In genomic region chr2:208915401-208915800, GRCh38 we compare ENCODE assay signal across 28 cellular contexts.
"Had no signal": no experiment of that assay in that cellular context is flagged by ENCODE, and none has a peak within 500 bp of the region (broad histone marks: within the 10 kb centered on the region; RNA-seq: fewer than 3 reads in every experiment).

No MANE protein-coding gene starts in this region.

- H3K36me3 Mint-ChIP-seq: stimulated activated effector memory CD8-positive, alpha-beta T cell treated with anti-CD3 and anti-CD28 coated beads, Interleukin-12 subunit alpha, Interleukin-12 subunit beta, amount 100 ng/mL, for 72 hours; stimulated activated memory B cell treated with anti-CD40 and anti-IgM and Interleukin-4, amounts not matched to agents 10 μg/mL and 1 μg/mL and 100 μg/mL, for 72 hours; stimulated activated naive B cell treated with anti-CD40 and anti-IgM and Interleukin-4, amounts not matched to agents 10 μg/mL and 1 μg/mL and 100 μg/mL, for 72 hours; type B pancreatic cell had no signal

- H3K27ac Mint-ChIP-seq: stimulated activated effector memory CD8-positive, alpha-beta T cell treated with anti-CD3 and anti-CD28 coated beads, Interleukin-12 subunit alpha, Interleukin-12 subunit beta, amount 100 ng/mL, for 72 hours; stimulated activated memory B cell treated with anti-CD40 and anti-IgM and Interleukin-4, amounts not matched to agents 10 μg/mL and 1 μg/mL and 100 μg/mL, for 72 hours; stimulated activated naive B cell treated with anti-CD40 and anti-IgM and Interleukin-4, amounts not matched to agents 10 μg/mL and 1 μg/mL and 100 μg/mL, for 72 hours; stimulated activated naive CD8-positive, alpha-beta T cell treated with anti-CD3 and anti-CD28 coated beads, Interleukin-15, amount 100 ng/mL, for 72 hours; stimulated activated naive CD8-positive, alpha-beta T cell treated with anti-CD3 and anti-CD28 coated beads, Interleukin-15, Interleukin-2, amounts not matched to agents 100 ng/mL and 50 ng/mL, for 24 hours; type B pancreatic cell had no signal

- H3K4me3 ChIP-seq: stomach, suprapubic skin, testis, thoracic aorta, thyroid gland, tibial artery, tibial nerve, transverse colon, upper lobe of left lung, upper lobe of right lung, uterus, vagina had no signal

- H3K27me3 Mint-ChIP-seq: stimulated activated memory B cell treated with anti-CD40 and anti-IgM and Interleukin-4, amounts not matched to agents 10 μg/mL and 1 μg/mL and 100 μg/mL, for 72 hours; stimulated activated naive B cell treated with anti-CD40 and anti-IgM and Interleukin-4, amounts not matched to agents 10 μg/mL and 1 μg/mL and 100 μg/mL, for 72 hours; stimulated activated naive CD8-positive, alpha-beta T cell treated with anti-CD3 and anti-CD28 coated beads, Interleukin-15, amount 100 ng/mL, for 72 hours; stimulated activated naive CD8-positive, alpha-beta T cell treated with anti-CD3 and anti-CD28 coated beads, Interleukin-15, Interleukin-2, amounts not matched to agents 100 ng/mL and 50 ng/mL, for 24 hours; type B pancreatic cell had no signal

- DNase-seq: stimulated activated CD4-positive, alpha-beta T cell treated with anti-CD3 and anti-CD28 coated beads, Interleukin-2, amount 100 ng/mL, for 48 hours; stimulated activated CD4-positive, alpha-beta T cell treated with anti-CD3 and anti-CD28 coated beads, Interleukin-4, amount 100 ng/mL, for 1 hour; stimulated activated CD4-positive, alpha-beta T cell treated with anti-CD3 and anti-CD28 coated beads, Interleukin-4, amount 100 ng/mL, for 24 hours; stimulated activated CD4-positive, alpha-beta T cell treated with anti-CD3 and anti-CD28 coated beads, Interleukin-4, amount 100 ng/mL, for 4 hours; stimulated activated CD8-positive, alpha-beta memory T cell treated with anti-CD3 and anti-CD28 coated beads, Interleukin-4, amount 100 ng/mL, for 48 hours; stimulated activated naive B cell treated with anti-CD40 and anti-IgM and Interleukin-4, amounts not matched to agents 10 μg/mL and 1 μg/mL and 100 μg/mL, for 72 hours; stimulated activated naive CD4-positive, alpha-beta T cell; stimulated activated naive CD4-positive, alpha-beta T cell treated with Interleukin-2 at 50 U/mL for 16 hours; stimulated activated naive CD8-positive, alpha-beta T cell treated with anti-CD3 and anti-CD28 coated beads, Interleukin-15, amount 100 ng/mL, for 72 hours; stimulated activated naive CD8-positive, alpha-beta T cell treated with anti-CD3 and anti-CD28 coated beads, Interleukin-15, Interleukin-2, amounts not matched to agents 100 U/mL and 50 U/mL, for 24 hours; stomach; substantia nigra; testis; thyroid gland; tibial artery; transverse colon; upper lobe of left lung; upper lobe of right lung; uterus had no signal

- ATAC-seq: stimulated activated effector memory CD8-positive, alpha-beta T cell treated with anti-CD3 and anti-CD28 coated beads, Interleukin-12 subunit alpha, Interleukin-12 subunit beta, amount 100 ng/mL, for 72 hours; stimulated activated memory B cell treated with anti-CD40 and anti-IgM and Interleukin-4, amounts not matched to agents 10 μg/mL and 1 μg/mL and 100 μg/mL, for 72 hours; stimulated activated naive B cell treated with anti-CD40 and anti-IgM and Interleukin-4, amounts not matched to agents 10 μg/mL and 1 μg/mL and 100 μg/mL, for 72 hours; stimulated activated naive CD8-positive, alpha-beta T cell treated with anti-CD3 and anti-CD28 coated beads, Interleukin-15, amount 100 ng/mL, for 72 hours; stimulated activated naive CD8-positive, alpha-beta T cell treated with anti-CD3 and anti-CD28 coated beads, Interleukin-15, Interleukin-2, amounts not matched to agents 100 U/mL and 50 U/mL, for 24 hours; upper lobe of right lung had no signal

- H3K36me3 ChIP-seq: stomach, suprapubic skin, thoracic aorta, thyroid gland, tibial artery, tibial nerve, transverse colon, upper lobe of left lung, upper lobe of right lung, uterus, vagina had no signal

- H3K9me3 Mint-ChIP-seq: stimulated activated naive CD8-positive, alpha-beta T cell treated with anti-CD3 and anti-CD28 coated beads, Interleukin-15, Interleukin-2, amounts not matched to agents 100 ng/mL and 50 ng/mL, for 24 hours; type B pancreatic cell had no signal

- H3K9me3 ChIP-seq: stomach, suprapubic skin, testis, thoracic aorta, thyroid gland, tibial artery, tibial nerve, transverse colon, upper lobe of left lung, upper lobe of right lung, uterus, vagina had no signal

- FAIRE-seq: urothelium cell line had no signal

- H3K4me1 Mint-ChIP-seq: stimulated activated effector memory CD8-positive, alpha-beta T cell treated with anti-CD3 and anti-CD28 coated beads, Interleukin-12 subunit alpha, Interleukin-12 subunit beta, amount 100 ng/mL, for 72 hours; stimulated activated memory B cell treated with anti-CD40 and anti-IgM and Interleukin-4, amounts not matched to agents 10 μg/mL and 1 μg/mL and 100 μg/mL, for 72 hours; stimulated activated naive B cell treated with anti-CD40 and anti-IgM and Interleukin-4, amounts not matched to agents 10 μg/mL and 1 μg/mL and 100 μg/mL, for 72 hours; stimulated activated naive CD8-positive, alpha-beta T cell treated with anti-CD3 and anti-CD28 coated beads, Interleukin-15, amount 100 ng/mL, for 72 hours had no signal

- H3K27ac ChIP-seq: stomach, suprapubic skin, testis, thoracic aorta, thyroid gland, tibial artery, tibial nerve, transverse colon, upper lobe of left lung, upper lobe of right lung, uterus, vagina had no signal

- H3K4me3 Mint-ChIP-seq: stimulated activated effector memory CD8-positive, alpha-beta T cell treated with anti-CD3 and anti-CD28 coated beads, Interleukin-12 subunit alpha, Interleukin-12 subunit beta, amount 100 ng/mL, for 72 hours; stimulated activated memory B cell treated with anti-CD40 and anti-IgM and Interleukin-4, amounts not matched to agents 10 μg/mL and 1 μg/mL and 100 μg/mL, for 72 hours; stimulated activated naive B cell treated with anti-CD40 and anti-IgM and Interleukin-4, amounts not matched to agents 10 μg/mL and 1 μg/mL and 100 μg/mL, for 72 hours; stimulated activated naive CD8-positive, alpha-beta T cell treated with anti-CD3 and anti-CD28 coated beads, Interleukin-15, amount 100 ng/mL, for 72 hours; stimulated activated naive CD8-positive, alpha-beta T cell treated with anti-CD3 and anti-CD28 coated beads, Interleukin-15, Interleukin-2, amounts not matched to agents 100 ng/mL and 50 ng/mL, for 24 hours; type B pancreatic cell had no signal

- H3K27me3 ChIP-seq: stomach, suprapubic skin, testis, thyroid gland, tibial artery, tibial nerve, transverse colon, upper lobe of left lung, upper lobe of right lung, uterus, vagina had no signal

- H3K4me1 ChIP-seq: stomach, suprapubic skin, testis, thyroid gland, tibial artery, tibial nerve, transverse colon, upper lobe of left lung, upper lobe of right lung, uterus, vagina had no signal
